Comparison of ENCODE assay signal across 1 cellular context in genomic region chr1:108517301-108517897, GRCh38.
TF ChIP-seq lines count a peak whose summit lies in the region.
"Not testable (repeated sequence)": the region's sequence is repeated elsewhere in the genome, so short reads cannot be mapped to it uniquely, and the experiment has no call there.

No MANE protein-coding gene starts in this region.

TF ChIP-seq in K562, 482 proteins besides CTCF, POLR2A, EP300 and RAD21:
- peak; percentile 48; the same call in 1 of the 2 replicates for TF ChIP-seq PTTG1 (tag; IDR thresholded peaks at IDR 0.05; ENCODE audit: low read depth)
- TF ChIP-seq CBFA2T2 (conservative IDR thresholded peaks at IDR 0.05), result peak; percentile 62
- TF ChIP-seq ZNF592 (IDR thresholded peaks at IDR 0.05), result peak; percentile 84
- peak; percentile 55 for TF ChIP-seq ZNF239 (CRISPR knock-in tag; IDR thresholded peaks at IDR 0.05)
- TF ChIP-seq DMBX1 (CRISPR knock-in tag; IDR thresholded peaks at IDR 0.05; ENCODE audit: borderline replicate concordance), result peak; percentile 67; the same call in 1 of the 2 replicates
- peak; percentile 85 for TF ChIP-seq ZNF407 (IDR thresholded peaks at IDR 0.05; ENCODE audit: low read depth)
- TF ChIP-seq KLF6 (CRISPR knock-in tag; IDR thresholded peaks at IDR 0.05; ENCODE audit: borderline replicate concordance), result peak; percentile 78; the same call in 1 of the 2 replicates
- TF ChIP-seq TEAD1 (CRISPR knock-in tag; IDR thresholded peaks at IDR 0.05), result 0 out of 4 replicates have a peak, but pooled peaks of 1 of the 2 experiments have one; percentile 45
- TF ChIP-seq ID3 (CRISPR knock-in tag; IDR thresholded peaks at IDR 0.05); NR2C1 (IDR thresholded peaks at IDR 0.05): not testable (repeated sequence)
- TF ChIP-seq ID3 (tag; IDR thresholded peaks at IDR 0.05), result 0 out of 2 replicates have a peak, but pooled peaks have one; percentile 35
- TF ChIP-seq CBFA2T3 (IDR thresholded peaks at IDR 0.05), result peak; percentile 74
- TF ChIP-seq CXXC5 (CRISPR knock-in tag; IDR thresholded peaks at IDR 0.05), result 0 out of 2 replicates have a peak, but pooled peaks have one; percentile 39
- peak; percentile 80 for TF ChIP-seq ZNF311 (CRISPR knock-in tag; IDR thresholded peaks at IDR 0.05)
- peak; percentile 39; the same call in 1 of the 2 replicates for TF ChIP-seq MAX (CRISPR knock-in tag; IDR thresholded peaks at IDR 0.05)
- 0 out of 2 replicates have a peak, but pooled peaks have one; percentile 23 for TF ChIP-seq ZNF766 (CRISPR knock-in tag; conservative IDR thresholded peaks at IDR 0.05)
- TF ChIP-seq TCF3 (CRISPR knock-in tag; IDR thresholded peaks at IDR 0.05), result peak; percentile 36; the same call in 1 of the 2 replicates
- 0 out of 2 replicates have a peak, but pooled peaks have one; percentile 32 for TF ChIP-seq CREB3 (tag; conservative IDR thresholded peaks at IDR 0.05; ENCODE audit: low read depth)
- 0 out of 2 replicates have a peak, but pooled peaks have one; percentile 31 for TF ChIP-seq ZNF449 (CRISPR knock-in tag; IDR thresholded peaks at IDR 0.05)
- TF ChIP-seq TAL1 (IDR thresholded peaks at IDR 0.05), result peak; percentile 60; the same call in 1 of the 2 replicates
- TF ChIP-seq DDX20 (tag; IDR thresholded peaks at IDR 0.05; ENCODE audit: low read depth), result peak; percentile 59; the same call in 1 of the 2 replicates
- TF ChIP-seq PTRF (tag; IDR thresholded peaks at IDR 0.05), result peak; percentile 73
- TF ChIP-seq TCFL5 (CRISPR knock-in tag; conservative IDR thresholded peaks at IDR 0.05), result 0 out of 2 replicates have a peak, but pooled peaks have one; percentile 30
- peak; percentile 54; the same call in 1 of the 2 replicates for TF ChIP-seq ZNF41 (CRISPR knock-in tag; conservative IDR thresholded peaks at IDR 0.05)
- TF ChIP-seq PYGO2 (tag; IDR thresholded peaks at IDR 0.05), result peak; percentile 48; the same call in 1 of the 2 replicates
- peak; percentile 74 for TF ChIP-seq SMAD4 (CRISPR knock-in tag; conservative IDR thresholded peaks at IDR 0.05)
- TF ChIP-seq NR2C1 (tag; IDR thresholded peaks at IDR 0.05), result peak; percentile 32; the same call in 1 of the 2 replicates
